1 cellular context compared by ENCODE assay signal in genomic region chr19:34469026-34469425, GRCh38. TPM values are rescaled to one million over a fixed set of nuclear protein-coding genes. Genes with fewer than 3 reads are reported as not detected.
"Had no signal": no experiment of that assay in that cellular context is flagged by ENCODE, and none has a peak within 500 bp of the region (broad histone marks: within the 10 kb centered on the region; RNA-seq: fewer than 3 reads in every experiment).

No MANE protein-coding gene starts in this region.

RNA-seq across cellular contexts. Expression of gene WTIP, which starts 12.5 kb away (rescaled TPM):
- polyA plus RNA-seq: IgD-negative memory B cell had no signal
